ENCODE assay signal across 1 cellular context in genomic region chr5:95317085-95317484, GRCh38.
TF ChIP-seq lines count a peak whose summit lies in the region.

No MANE protein-coding gene starts in this region.

TF ChIP-seq in HCT116, 20 proteins besides CTCF, POLR2A, EP300 and RAD21 (continued from another document):
- TF ChIP-seq ELF1 (IDR thresholded peaks at IDR 0.05; ENCODE audit: borderline replicate concordance, low read depth), result no peak
